ENCODE assay signal across 8 cellular contexts in the genomic region with DNA sequence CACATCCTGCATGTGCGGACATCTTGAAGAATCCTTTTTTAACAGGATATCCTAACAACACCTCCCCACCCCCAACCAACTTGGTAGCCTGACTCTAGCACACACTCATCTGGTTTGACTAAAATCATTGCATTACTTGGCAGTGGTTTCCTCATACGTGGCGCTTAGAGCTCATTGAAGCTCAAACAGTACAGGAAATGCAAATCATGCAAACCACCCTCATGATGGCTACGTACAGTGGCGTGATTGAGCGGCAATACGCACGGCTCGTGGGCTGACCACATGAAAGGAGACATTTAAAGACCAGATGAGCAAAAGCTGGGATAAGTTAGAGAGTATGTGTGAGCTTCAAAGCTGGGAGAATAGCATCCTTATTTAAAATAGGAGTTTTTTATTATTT.
A peak's percentile ranks its signal among the peaks of the same experiment; 100 is the strongest.
DNase-seq lines count a peak whose midpoint lies in the region; ATAC-seq and TF ChIP-seq lines count a peak whose summit lies in the region.

No MANE protein-coding gene starts in this region.

- peak overlapping the region; percentile 73 for H3K4me3 ChIP-seq in CD4-positive, CD25-positive, alpha-beta regulatory T cell (ENCODE audit: low read depth, low read length)
- H3K4me3 ChIP-seq in coronary artery (no peak overlapping the region), left ventricle myocardium inferior (no peak overlapping the region)

- H3K4me3 Mint-ChIP-seq in CD4-positive, CD25-positive, alpha-beta regulatory T cell, result peak overlapping the region in 3 of 4 donors; percentile 19 to 83 (median 79)

- DNase-seq in CD4-positive, CD25-positive, alpha-beta regulatory T cell, result peak; percentile 61 to 91 (median 78)
- DNase-seq in NAMALWA (ENCODE audit: low spot score) (peak; percentile 96), coronary artery (ENCODE audit: low spot score) (no peak), occipital lobe (lab: John Stamatoyannopoulos, UW) (no peak), left ventricle myocardium inferior (no peak)
- DNase-seq in activated effector memory CD4-positive, alpha-beta T cell treated with Interleukin-2 at 50 U/mL for 16 hours, result peak; percentile 56
- peak; percentile 62 to 74 (median 65) for DNase-seq in stimulated activated CD4-positive, alpha-beta T cell treated with anti-CD3 and anti-CD28 coated beads, Interleukin-12 subunit alpha, Interleukin-12 subunit beta, amount 100 ng/mL, for 48 hours (ENCODE audit: low read depth in 2 of 3, low spot score in 1 of 3)

- H3K27ac Mint-ChIP-seq in CD4-positive, CD25-positive, alpha-beta regulatory T cell, result peak overlapping the region; percentile 48 to 84 (median 68)

- no peaks in the 10 kb centered on the region for H3K9me3 ChIP-seq in CD4-positive, CD25-positive, alpha-beta regulatory T cell (ENCODE audit: control insufficient read depth in 2 of 2, low read length in 2 of 2)
- no peaks in the 10 kb centered on the region for H3K9me3 ChIP-seq in left ventricle myocardium inferior (replicated peaks)

- H3K27me3 ChIP-seq in CD4-positive, CD25-positive, alpha-beta regulatory T cell (ENCODE audit: control insufficient read depth, insufficient read depth, low read length), result no peaks in the 10 kb centered on the region
- no peaks in the 10 kb centered on the region for H3K27me3 ChIP-seq in left ventricle myocardium inferior (ENCODE audit: low read depth)

- no peaks in the 10 kb centered on the region for H3K27me3 Mint-ChIP-seq in CD4-positive, CD25-positive, alpha-beta regulatory T cell

- intact Hi-C loops in left ventricle myocardium inferior (cut with micrococcal nuclease), result no loop called here

- TF ChIP-seq CTCF in coronary artery (IDR thresholded peaks at IDR 0.05) (no peak), left ventricle myocardium inferior (IDR thresholded peaks at IDR 0.05; ENCODE audit: borderline replicate concordance) (no peak)

- ATAC-seq in CD4-positive, CD25-positive, alpha-beta regulatory T cell (ENCODE audit: low read depth in 2 of 2), result peak; percentile 97 to 99
- ATAC-seq in GM21526 (IDR thresholded peaks at IDR 0.05; ENCODE audit: low FRiP score, unreplicated experiment), result peak; percentile 98

- peaks cover 16 to 24% (median 21%) of the 10 kb centered on the region in 4 donors for H3K4me1 Mint-ChIP-seq in CD4-positive, CD25-positive, alpha-beta regulatory T cell

- H3K9me3 Mint-ChIP-seq in CD4-positive, CD25-positive, alpha-beta regulatory T cell, result no peaks in the 10 kb centered on the region

- peaks cover 17% of the 10 kb centered on the region for H3K4me1 ChIP-seq in CD4-positive, CD25-positive, alpha-beta regulatory T cell (ENCODE audit: control insufficient read depth, insufficient read depth, low read length, poor library complexity, severe bottlenecking)
- no peaks in the 10 kb centered on the region for H3K4me1 ChIP-seq in left ventricle myocardium inferior

- H3K27ac ChIP-seq in CD4-positive, CD25-positive, alpha-beta regulatory T cell (ENCODE audit: insufficient read depth, low read length, poor library complexity, severe bottlenecking), result peak overlapping the region; percentile 64
- H3K27ac ChIP-seq in coronary artery, result no peak overlapping the region
- H3K27ac ChIP-seq in left ventricle myocardium inferior (replicated peaks), result no peak overlapping the region

- no peaks in the 10 kb centered on the region for H3K36me3 ChIP-seq in CD4-positive, CD25-positive, alpha-beta regulatory T cell (ENCODE audit: control insufficient read depth, insufficient read depth, low read length)
- no peaks in the 10 kb centered on the region for H3K36me3 ChIP-seq in left ventricle myocardium inferior

- peaks cover 4% of the 10 kb centered on the region for H3K36me3 Mint-ChIP-seq in CD4-positive, CD25-positive, alpha-beta regulatory T cell

Comparison
In these comparisons a context has a peak if more than half of its experiments do, and no peak if none do; other contexts are left out.
1. DNase-seq: peak in CD4-positive, CD25-positive, alpha-beta regulatory T cell (3 of 3), NAMALWA (single experiment), activated effector memory CD4-positive, alpha-beta T cell treated with Interleukin-2 at 50 U/mL for 16 hours (single experiment) and stimulated activated CD4-positive, alpha-beta T cell treated with anti-CD3 and anti-CD28 coated beads, Interleukin-12 subunit alpha, Interleukin-12 subunit beta, amount 100 ng/mL, for 48 hours (3 of 3); none in coronary artery (single experiment), occipital lobe (single experiment) and left ventricle myocardium inferior (single experiment).